In the genomic region with DNA sequence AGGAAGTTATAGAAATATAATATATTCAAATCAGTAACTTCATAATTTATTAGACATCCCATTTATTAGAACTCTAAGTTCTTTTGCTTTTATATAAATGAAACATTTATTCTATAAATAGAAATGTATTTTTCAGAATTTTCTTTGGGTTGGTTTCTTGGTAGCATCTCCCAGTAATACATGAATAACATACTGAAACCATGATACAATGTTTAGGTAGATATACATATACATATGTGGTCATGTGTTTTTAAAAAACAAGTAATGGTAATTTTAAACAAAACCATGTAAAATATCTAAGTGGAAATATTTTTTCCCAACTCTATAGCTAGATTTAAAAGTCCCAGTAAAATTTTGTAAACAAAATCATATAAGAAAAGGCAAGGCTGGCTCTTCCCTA, we compare ENCODE assay signal across 16 cellular contexts. TPM values are rescaled to one million over a fixed set of nuclear protein-coding genes. Genes with fewer than 3 reads are reported as not detected.
A peak's percentile ranks its signal among the peaks of the same experiment; 100 is the strongest.
DNase-seq lines count a peak whose midpoint lies in the region; ATAC-seq, FAIRE-seq and TF ChIP-seq lines count a peak whose summit lies in the region.
"Had no signal": no experiment of that assay in that cellular context is flagged by ENCODE, and none has a peak within 500 bp of the region (broad histone marks: within the 10 kb centered on the region; RNA-seq: fewer than 3 reads in every experiment).

No MANE protein-coding gene starts in this region.

- FAIRE-seq in A204.1 (lab: Jason Lieb, UNC), result peak; percentile 48

- no peak for ATAC-seq in CD4-positive, CD25-positive, alpha-beta regulatory T cell (ENCODE audit: low read depth in 2 of 2)
- ATAC-seq in natural killer cell, result no peak

- peaks cover 78% of the 10 kb centered on the region for H3K36me3 ChIP-seq in CD4-positive, CD25-positive, alpha-beta regulatory T cell (ENCODE audit: control insufficient read depth, insufficient read depth, low read length)
- peaks cover 65% of the 10 kb centered on the region for H3K36me3 ChIP-seq in effector memory CD4-positive, alpha-beta T cell (ENCODE audit: control insufficient read depth, insufficient read depth, low read length)
- H3K36me3 ChIP-seq: WERI-Rb-1 had no signal

- H3K27ac Mint-ChIP-seq in CD4-positive, CD25-positive, alpha-beta regulatory T cell, result peak overlapping the region in 2 of 3 donors; percentile 42 to 81
- H3K27ac Mint-ChIP-seq in natural killer cell, result peak overlapping the region; percentile 45 to 74
- no peak overlapping the region for H3K27ac Mint-ChIP-seq in HFFc6

- peak overlapping the region; percentile 16 for H3K27ac ChIP-seq in CD4-positive, CD25-positive, alpha-beta regulatory T cell (ENCODE audit: insufficient read depth, low read length, poor library complexity, severe bottlenecking)
- peak overlapping the region; percentile 28 for H3K27ac ChIP-seq in effector memory CD4-positive, alpha-beta T cell (ENCODE audit: insufficient read depth, low read length, poor library complexity, severe bottlenecking)
- H3K27ac ChIP-seq: WERI-Rb-1 had no signal

- H3K4me3 Mint-ChIP-seq in CD4-positive, CD25-positive, alpha-beta regulatory T cell, result no peak overlapping the region
- H3K4me3 Mint-ChIP-seq in natural killer cell (no peak overlapping the region), HFFc6 (no peak overlapping the region)
- H3K4me3 Mint-ChIP-seq: IgD-negative memory B cell had no signal

- H3K4me1 ChIP-seq in CD4-positive, CD25-positive, alpha-beta regulatory T cell (ENCODE audit: control insufficient read depth, insufficient read depth, low read length, poor library complexity, severe bottlenecking), result no peaks in the 10 kb centered on the region
- no peaks in the 10 kb centered on the region for H3K4me1 ChIP-seq in effector memory CD4-positive, alpha-beta T cell (ENCODE audit: control insufficient read depth, insufficient read depth, low read length, poor library complexity, severe bottlenecking)

- peaks cover 31% of the 10 kb centered on the region for H3K36me3 Mint-ChIP-seq in CD4-positive, CD25-positive, alpha-beta regulatory T cell
- H3K36me3 Mint-ChIP-seq in natural killer cell (peaks cover 9% of the 10 kb centered on the region), HFFc6 (ENCODE audit: low read depth) (no peaks in the 10 kb centered on the region; the same call in 1 of the 2 replicates)

- TF ChIP-seq CTCF in natural killer cell (IDR thresholded peaks at IDR 0.05) (no peak), HFFc6 (IDR thresholded peaks at IDR 0.05) (no peak)

- H3K9me3 Mint-ChIP-seq in CD4-positive, CD25-positive, alpha-beta regulatory T cell, result no peaks in the 10 kb centered on the region
- H3K9me3 Mint-ChIP-seq in natural killer cell (no peaks in the 10 kb centered on the region), HFFc6 (no peaks in the 10 kb centered on the region)
- H3K9me3 Mint-ChIP-seq: IgD-negative memory B cell had no signal

- no peaks in the 10 kb centered on the region for H3K27me3 Mint-ChIP-seq in CD4-positive, CD25-positive, alpha-beta regulatory T cell
- no peaks in the 10 kb centered on the region for H3K27me3 Mint-ChIP-seq in natural killer cell (ENCODE audit: low read depth in 2 of 2)
- H3K27me3 Mint-ChIP-seq in HFFc6 (ENCODE audit: insufficient read depth), result no peaks in the 10 kb centered on the region
- H3K27me3 Mint-ChIP-seq: IgD-negative memory B cell had no signal

- no peak overlapping the region for H3K4me3 ChIP-seq in CD4-positive, CD25-positive, alpha-beta regulatory T cell (ENCODE audit: low read depth, low read length)
- H3K4me3 ChIP-seq in effector memory CD4-positive, alpha-beta T cell (ENCODE audit: insufficient read depth, low read depth, low read length, poor library complexity, severe bottlenecking), result no peak overlapping the region
- H3K4me3 ChIP-seq: right lobe of liver had no signal

- no peak for DNase-seq in CD4-positive, CD25-positive, alpha-beta regulatory T cell
- DNase-seq in effector memory CD4-positive, alpha-beta T cell, result no peak
- DNase-seq in natural killer cell (no peak), HFFc6 (no peak), T-helper 2 cell (no peak), T-helper 1 cell (no peak)
- DNase-seq: activated CD4-positive, alpha-beta T cell treated with anti-CD3 and anti-CD28 coated beads, Interleukin-2, amount 50 U/mL, for 4 hours; AML-193; amniotic stem cell; GDM1; H7; NCI-H510A treated with DMSO at 0.1 percent for 48 hours; WERI-Rb-1 had no signal

- peaks cover 7 to 18% (median 12%) of the 10 kb centered on the region in 4 donors for H3K4me1 Mint-ChIP-seq in CD4-positive, CD25-positive, alpha-beta regulatory T cell
- H3K4me1 Mint-ChIP-seq in natural killer cell (peaks cover 8% of the 10 kb centered on the region in 2 donors), HFFc6 (ENCODE audit: low read depth) (no peaks in the 10 kb centered on the region)

- H3K27me3 ChIP-seq in CD4-positive, CD25-positive, alpha-beta regulatory T cell (ENCODE audit: control insufficient read depth, insufficient read depth, low read length), result no peaks in the 10 kb centered on the region
- H3K27me3 ChIP-seq in effector memory CD4-positive, alpha-beta T cell (replicated peaks; ENCODE audit: control insufficient read depth, insufficient read depth, low read length, poor library complexity, severe bottlenecking), result no peaks in the 10 kb centered on the region
- H3K27me3 ChIP-seq: right lobe of liver had no signal

- no peaks in the 10 kb centered on the region for H3K9me3 ChIP-seq in CD4-positive, CD25-positive, alpha-beta regulatory T cell (ENCODE audit: control insufficient read depth in 2 of 2, low read length in 2 of 2)
- no peaks in the 10 kb centered on the region for H3K9me3 ChIP-seq in effector memory CD4-positive, alpha-beta T cell (ENCODE audit: control insufficient read depth, low read length)
- H3K9me3 ChIP-seq: right lobe of liver had no signal

- intact Hi-C loops in natural killer cell (cut with micrococcal nuclease), result no loop called here

RNA-seq across cellular contexts. Expression of gene WIPF1, which starts 36.9 kb away (rescaled TPM):
- total RNA-seq in CD4-positive, CD25-positive, alpha-beta regulatory T cell, result 473 TPM
- polyA plus RNA-seq in CD4-positive, CD25-positive, alpha-beta regulatory T cell, result 100 to 1,000 TPM in 2 of 4 donors, 10 to 100 TPM in 2; 95.5 to 114 (median 105) TPM
- total RNA-seq in natural killer cell, result 100 to 1,000 TPM; 508 to 640 (median 555) TPM
- 10 to 100 TPM; 33.0 to 41.7 (median 38.5) TPM for total RNA-seq in HFFc6 (2021; fragmentation: NEBNext Ultra II Directional; extraction: Animal tissue kit (Norgen Biotek cat#: 25700))

Comparison
In these comparisons a context has a peak if more than half of its experiments do, and no peak if none do; other contexts are left out.
1. RNA of gene WIPF1, which starts 36.9 kb away (total RNA-seq): 508 to 640 TPM in natural killer cell and 473 TPM in CD4-positive, CD25-positive, alpha-beta regulatory T cell (single experiment); 33.0 to 41.7 TPM in HFFc6; every median in the first group is over 10 times any median in the second.